ENCODE assay signal across 16 cellular contexts in the genomic region with DNA sequence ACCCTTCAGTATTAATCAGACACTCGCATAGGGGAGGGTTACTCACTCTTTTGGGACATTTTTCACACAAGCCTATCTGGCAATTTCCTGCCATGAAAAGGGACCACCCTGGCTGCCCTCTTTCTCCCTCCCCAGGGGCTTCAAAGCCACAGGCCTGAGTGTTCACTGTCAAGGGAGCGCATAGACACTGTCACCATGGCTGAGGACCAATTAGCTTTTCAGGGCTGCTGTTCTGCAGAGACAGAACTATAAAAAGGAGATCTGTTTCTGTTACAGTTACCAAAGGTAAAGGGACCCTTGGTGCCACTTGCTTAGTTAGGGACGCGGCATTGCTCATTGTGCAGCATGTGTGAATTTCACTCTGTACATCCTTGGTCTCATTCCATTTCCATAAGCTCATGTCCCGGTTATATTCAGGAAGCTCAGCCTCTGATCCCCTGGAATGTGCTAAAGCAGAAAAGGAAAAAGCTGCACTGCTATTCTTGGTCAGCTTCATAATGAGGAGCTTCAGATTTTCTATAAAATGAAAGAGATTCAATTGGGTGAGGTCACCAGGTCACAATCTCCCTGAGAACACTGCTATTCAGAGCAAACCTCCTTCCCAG. TPM values are rescaled to one million over a fixed set of nuclear protein-coding genes. Genes with fewer than 3 reads are reported as not detected.
A peak's percentile ranks its signal among the peaks of the same experiment; 100 is the strongest.
DNase-seq lines count a peak whose midpoint lies in the region; ATAC-seq and TF ChIP-seq lines count a peak whose summit lies in the region.
"Had no signal": no experiment of that assay in that cellular context is flagged by ENCODE, and none has a peak within 500 bp of the region (broad histone marks: within the 10 kb centered on the region; RNA-seq: fewer than 3 reads in every experiment).

No MANE protein-coding gene starts in this region.

- intact Hi-C loops in posterior vena cava (cut with DNase I): no loop called here

- peaks cover 6% of the 10 kb centered on the region for H3K4me1 ChIP-seq in fibroblast of lung (ENCODE audit: control insufficient read depth, extremely low read depth, insufficient read depth, low read length)

- H3K36me3 ChIP-seq in fibroblast of lung (ENCODE audit: control insufficient read depth, insufficient read depth, low read length): no peaks in the 10 kb centered on the region
- H3K36me3 ChIP-seq in neural cell (ENCODE audit: insufficient read depth, low read length): no peaks in the 10 kb centered on the region

- H3K9me2 ChIP-seq in neural cell (ENCODE audit: insufficient read depth, low read length): no peaks in the 10 kb centered on the region

- H3K27ac ChIP-seq in fibroblast of lung (ENCODE audit: insufficient read depth, low read length) (no peak overlapping the region), neural cell (ENCODE audit: low read length) (no peak overlapping the region)
- H3K27ac ChIP-seq: C4-2B had no signal

- H3K9ac ChIP-seq in fibroblast of lung (ENCODE audit: insufficient read depth, low read length) (no peak overlapping the region), neural cell (ENCODE audit: low read length) (no peak overlapping the region)

- TF ChIP-seq CTCF in fibroblast of lung (conservative IDR thresholded peaks at IDR 0.05 in 1 of 2, IDR thresholded peaks at IDR 0.05 in 1 of 2; ENCODE audit: low read depth in 1 of 2, low read length in 2 of 2) (no peak), neural cell (IDR thresholded peaks at IDR 0.05; ENCODE audit: poor library complexity, severe bottlenecking) (no peak)

- H3K27me3 ChIP-seq in fibroblast of lung (ENCODE audit: control insufficient read depth, insufficient read depth, low read length): no peaks in the 10 kb centered on the region
- H3K27me3 ChIP-seq in neural cell (ENCODE audit: insufficient read depth, low read depth, low read length): no peaks in the 10 kb centered on the region

- H4K20me1 ChIP-seq in fibroblast of lung (ENCODE audit: control insufficient read depth, extremely low read depth, insufficient read depth, low read length) (no peaks in the 10 kb centered on the region), neural cell (ENCODE audit: insufficient read depth) (no peaks in the 10 kb centered on the region)

- H3K79me2 ChIP-seq in fibroblast of lung (ENCODE audit: control insufficient read depth, insufficient read depth, low read length): no peaks in the 10 kb centered on the region
- no peaks in the 10 kb centered on the region for H3K79me2 ChIP-seq in neural cell (replicated peaks; ENCODE audit: insufficient read depth, low read length)

- no peak for TF ChIP-seq RAD21 in neural cell (conservative IDR thresholded peaks at IDR 0.05)

- TF ChIP-seq EP300 in neural cell (conservative IDR thresholded peaks at IDR 0.05; ENCODE audit: poor library complexity, severe bottlenecking): no peak

- H3F3A ChIP-seq in neural cell (ENCODE audit: insufficient read depth, low read length, poor library complexity, severe bottlenecking): no peaks in the 10 kb centered on the region

- H2AFZ ChIP-seq in fibroblast of lung (ENCODE audit: low read length) (no peak overlapping the region), neural cell (ENCODE audit: low read depth, low read length) (no peak overlapping the region)

- DNase-seq in ELR (ENCODE audit: low read depth): peak; percentile 45
- peak; percentile 20 to 77 for DNase-seq in fibroblast of lung (ENCODE audit: low read depth in 2 of 2)
- DNase-seq in Ammon's horn (ENCODE audit: low spot score): no peak
- DNase-seq in DMS 273 (lab: John Stamatoyannopoulos, UW; ENCODE audit: unreplicated experiment): no peak
- no peak for DNase-seq in posterior vena cava (ENCODE audit: low spot score)
- DNase-seq: activated naive CD4-positive, alpha-beta T cell; cerebellar nuclear complex; GDM1; NCI-H2171 treated with DMSO at 0.1 percent for 48 hours; SIG-M5; stimulated activated CD4-positive, alpha-beta T cell treated with anti-CD3 and anti-CD28 coated beads, Interleukin-4, amount 100 ng/mL, for 4 hours; stimulated activated naive B cell treated with anti-CD40 and anti-IgM and Interleukin-4, amounts not matched to agents 10 μg/mL and 1 μg/mL and 100 μg/mL, for 72 hours had no signal

- no peak overlapping the region for H3K4me3 ChIP-seq in fibroblast of lung (replicated peaks in 1 of 4; ENCODE audit: control extremely low read depth in 1 of 4, insufficient read depth in 1 of 4, low read depth in 3 of 4, low read length in 4 of 4)
- H3K4me3 ChIP-seq in neural cell (ENCODE audit: low read length): peak overlapping the region; percentile 3

- peak; percentile 38 for ATAC-seq in SK-N-SH treated with all-trans-retinoic acid at 6 μM for 48 hours
- no peak for ATAC-seq in HG03565 (IDR thresholded peaks at IDR 0.05; ENCODE audit: unreplicated experiment)
- ATAC-seq: stimulated activated naive B cell treated with anti-CD40 and anti-IgM and Interleukin-4, amounts not matched to agents 10 μg/mL and 1 μg/mL and 100 μg/mL, for 72 hours had no signal

- H3K4me2 ChIP-seq in fibroblast of lung (ENCODE audit: extremely low read depth, insufficient read depth, low read length): peak overlapping the region; percentile 42
- no peak overlapping the region for H3K4me2 ChIP-seq in neural cell (ENCODE audit: low read length)

- H3K9me3 ChIP-seq in fibroblast of lung (ENCODE audit: control insufficient read depth, insufficient read depth, low read depth, low read length) (no peaks in the 10 kb centered on the region), neural cell (ENCODE audit: low read length) (no peaks in the 10 kb centered on the region)

TF ChIP-seq in SK-N-SH treated with all-trans-retinoic acid at 6 μM for 48 hours, 23 proteins besides CTCF, POLR2A, EP300 and RAD21 (continues in another document):
- TF ChIP-seq, protein P1, sequence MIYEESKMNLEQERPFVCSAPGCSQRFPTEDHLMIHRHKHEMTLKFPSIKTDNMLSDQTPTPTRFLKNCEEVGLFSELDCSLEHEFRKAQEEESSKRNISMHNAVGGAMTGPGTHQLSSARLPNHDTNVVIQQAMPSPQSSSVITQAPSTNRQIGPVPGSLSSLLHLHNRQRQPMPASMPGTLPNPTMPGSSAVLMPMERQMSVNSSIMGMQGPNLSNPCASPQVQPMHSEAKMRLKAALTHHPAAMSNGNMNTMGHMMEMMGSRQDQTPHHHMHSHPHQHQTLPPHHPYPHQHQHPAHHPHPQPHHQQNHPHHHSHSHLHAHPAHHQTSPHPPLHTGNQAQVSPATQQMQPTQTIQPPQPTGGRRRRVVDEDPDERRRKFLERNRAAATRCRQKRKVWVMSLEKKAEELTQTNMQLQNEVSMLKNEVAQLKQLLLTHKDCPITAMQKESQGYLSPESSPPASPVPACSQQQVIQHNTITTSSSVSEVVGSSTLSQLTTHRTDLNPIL (CRISPR knock-in tag; IDR thresholded peaks at IDR 0.05; ENCODE audit: low read depth): no peak
- TF ChIP-seq ZNF70 (CRISPR knock-in tag; IDR thresholded peaks at IDR 0.05) (no peak), ZNF565 (CRISPR knock-in tag; conservative IDR thresholded peaks at IDR 0.05; ENCODE audit: low read depth) (no peak), TOX (CRISPR knock-in tag; IDR thresholded peaks at IDR 0.05; ENCODE audit: borderline replicate concordance) (no peak), TCF4 (CRISPR knock-in tag; IDR thresholded peaks at IDR 0.05; ENCODE audit: borderline replicate concordance) (no peak), ZC3H10 (CRISPR knock-in tag; IDR thresholded peaks at IDR 0.05) (no peak), PPARA (CRISPR knock-in tag; IDR thresholded peaks at IDR 0.05; ENCODE audit: borderline replicate concordance) (no peak), CSDC2 (CRISPR knock-in tag; IDR thresholded peaks at IDR 0.05) (no peak), ISL1 (CRISPR knock-in tag; IDR thresholded peaks at IDR 0.05) (no peak), ZFP30 (CRISPR knock-in tag; IDR thresholded peaks at IDR 0.05) (no peak), BACH2 (CRISPR knock-in tag; IDR thresholded peaks at IDR 0.05; ENCODE audit: borderline replicate concordance) (no peak), OSR1 (CRISPR knock-in tag; IDR thresholded peaks at IDR 0.05) (no peak), ARNTL (CRISPR knock-in tag; IDR thresholded peaks at IDR 0.05; ENCODE audit: borderline replicate concordance, low read depth) (no peak), GLIS3 (CRISPR knock-in tag; IDR thresholded peaks at IDR 0.05) (no peak)

TF ChIP-seq in neural cell, 6 proteins besides CTCF, POLR2A, EP300 and RAD21 (continues in another document):
- TF ChIP-seq, protein P2, sequence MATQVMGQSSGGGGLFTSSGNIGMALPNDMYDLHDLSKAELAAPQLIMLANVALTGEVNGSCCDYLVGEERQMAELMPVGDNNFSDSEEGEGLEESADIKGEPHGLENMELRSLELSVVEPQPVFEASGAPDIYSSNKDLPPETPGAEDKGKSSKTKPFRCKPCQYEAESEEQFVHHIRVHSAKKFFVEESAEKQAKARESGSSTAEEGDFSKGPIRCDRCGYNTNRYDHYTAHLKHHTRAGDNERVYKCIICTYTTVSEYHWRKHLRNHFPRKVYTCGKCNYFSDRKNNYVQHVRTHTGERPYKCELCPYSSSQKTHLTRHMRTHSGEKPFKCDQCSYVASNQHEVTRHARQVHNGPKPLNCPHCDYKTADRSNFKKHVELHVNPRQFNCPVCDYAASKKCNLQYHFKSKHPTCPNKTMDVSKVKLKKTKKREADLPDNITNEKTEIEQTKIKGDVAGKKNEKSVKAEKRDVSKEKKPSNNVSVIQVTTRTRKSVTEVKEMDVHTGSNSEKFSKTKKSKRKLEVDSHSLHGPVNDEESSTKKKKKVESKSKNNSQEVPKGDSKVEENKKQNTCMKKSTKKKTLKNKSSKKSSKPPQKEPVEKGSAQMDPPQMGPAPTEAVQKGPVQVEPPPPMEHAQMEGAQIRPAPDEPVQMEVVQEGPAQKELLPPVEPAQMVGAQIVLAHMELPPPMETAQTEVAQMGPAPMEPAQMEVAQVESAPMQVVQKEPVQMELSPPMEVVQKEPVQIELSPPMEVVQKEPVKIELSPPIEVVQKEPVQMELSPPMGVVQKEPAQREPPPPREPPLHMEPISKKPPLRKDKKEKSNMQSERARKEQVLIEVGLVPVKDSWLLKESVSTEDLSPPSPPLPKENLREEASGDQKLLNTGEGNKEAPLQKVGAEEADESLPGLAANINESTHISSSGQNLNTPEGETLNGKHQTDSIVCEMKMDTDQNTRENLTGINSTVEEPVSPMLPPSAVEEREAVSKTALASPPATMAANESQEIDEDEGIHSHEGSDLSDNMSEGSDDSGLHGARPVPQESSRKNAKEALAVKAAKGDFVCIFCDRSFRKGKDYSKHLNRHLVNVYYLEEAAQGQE (IDR thresholded peaks at IDR 0.05; ENCODE audit: borderline replicate concordance): no peak
- no peak for TF ChIP-seq POLR2AphosphoS5 (IDR thresholded peaks at IDR 0.05)
- no peak for TF ChIP-seq MXI1 (conservative IDR thresholded peaks at IDR 0.05; ENCODE audit: poor library complexity, severe bottlenecking)
- TF ChIP-seq TAF1 (IDR thresholded peaks at IDR 0.05; ENCODE audit: low read depth): no peak
- TF ChIP-seq EZH2 (IDR thresholded peaks at IDR 0.05; ENCODE audit: borderline replicate concordance, insufficient read depth, low read length, poor library complexity, severe bottlenecking): no peak

RNA-seq across cellular contexts. Expression of a gene that starts 55.5 kb away (rescaled TPM):
- total RNA-seq in fibroblast of lung (15.2 and 24.4 TPM in 2 replicates), posterior vena cava (10 to 100 TPM; 13.5 to 17.3 TPM)
- polyA plus RNA-seq in fibroblast of lung (18.3 and 20.0 TPM in 2 replicates), neural cell (22.9 and 31.1 TPM in 2 replicates)
- 10.3 and 11.2 TPM in 2 replicates for polyA plus RNA-seq in fibroblast of lung (2012)
- polyA minus RNA-seq in fibroblast of lung (ENCODE audit: low replicate concordance) (74.0 and 127 TPM in 2 replicates), neural cell (219 and 234 TPM in 2 replicates)

Comparison
In these comparisons a context has a peak if more than half of its experiments do, and no peak if none do; other contexts are left out.
1. DNase-seq: peak in ELR (single experiment) and fibroblast of lung (2 of 2); none in Ammon's horn (single experiment), DMS 273 (single experiment) and posterior vena cava (single experiment).